23 cellular contexts compared by ENCODE assay signal in the genomic region with DNA sequence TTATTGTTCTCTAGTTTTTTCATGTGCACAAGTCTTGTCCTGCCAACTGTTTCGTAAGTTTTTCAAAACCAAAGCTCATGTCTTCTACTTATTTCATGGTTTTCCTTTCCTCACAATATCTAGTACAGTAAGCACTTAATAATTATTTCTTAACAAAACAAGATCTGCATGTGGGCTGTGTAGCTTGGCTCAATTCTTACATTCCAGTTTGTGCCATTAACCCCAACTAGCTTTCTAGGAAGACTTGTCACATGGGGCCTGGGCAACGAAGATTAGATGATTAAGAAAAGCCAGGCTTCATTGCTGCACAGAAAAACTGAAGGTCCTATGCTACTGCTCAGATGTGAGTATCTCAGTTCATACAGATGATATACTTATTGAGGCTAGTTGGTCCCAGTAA.
DNase-seq lines count a peak whose midpoint lies in the region; ATAC-seq, FAIRE-seq and TF ChIP-seq lines count a peak whose summit lies in the region.
"Had no signal": no experiment of that assay in that cellular context is flagged by ENCODE, and none has a peak within 500 bp of the region (broad histone marks: within the 10 kb centered on the region; RNA-seq: fewer than 3 reads in every experiment).

No MANE protein-coding gene starts in this region.

- no peaks in the 10 kb centered on the region for H3K27me3 ChIP-seq in small intestine (ENCODE audit: control insufficient read depth in 2 of 2, insufficient read depth in 2 of 2, low read length in 2 of 2)
- H3K27me3 ChIP-seq: gastrocnemius medialis, spleen, transverse colon had no signal

- no peak for TF ChIP-seq CTCF in RWPE1 (conservative IDR thresholded peaks at IDR 0.05; ENCODE audit: low read depth)

- H3K4me1 ChIP-seq in small intestine (ENCODE audit: control insufficient read depth in 2 of 2, insufficient read depth in 1 of 2, low read depth in 1 of 2, low read length in 1 of 2), result no peaks in the 10 kb centered on the region
- H3K4me1 ChIP-seq: gastrocnemius medialis, spleen, transverse colon had no signal

- POLR2A ChIA-PET in RWPE1 (lab: Yijun Ruan, JAX; ENCODE audit: low non-redundant PET), result no interaction called here

- no peak overlapping the region for H3K4me3 ChIP-seq in small intestine (ENCODE audit: low read depth in 1 of 2, low read length in 2 of 2)
- H3K4me3 ChIP-seq: gastrocnemius medialis, spleen, transverse colon had no signal

- 37 to 47% (median 41%) methylated on average over 2 of the region's 2 CpGs for WGBS in small intestine, 3 donors

- H3K27ac ChIP-seq in RWPE1, result no peak overlapping the region
- H3K27ac ChIP-seq in epithelial cell of prostate, result peak overlapping the region; percentile 10
- no peak overlapping the region for H3K27ac ChIP-seq in small intestine (ENCODE audit: low read depth in 1 of 2, low read length in 1 of 2)
- H3K27ac ChIP-seq: gastrocnemius medialis, spleen, transverse colon had no signal

- peak; percentile 0 for DNase-seq in RWPE1 (ENCODE audit: low spot score)
- peak; percentile 12 for DNase-seq in epithelial cell of prostate (ENCODE audit: low read depth, low spot score)
- DNase-seq in kidney glomerular epithelial cell (lab: John Stamatoyannopoulos, UW), result peak; percentile 14
- no peak for DNase-seq in left lobe of liver (ENCODE audit: low spot score)
- no peak for DNase-seq in superior temporal gyrus (ENCODE audit: extremely low spot score)
- DNase-seq in small intestine, result no peak
- DNase-seq in NCI-H526 treated with DMSO at 0.1 percent for 48 hours (lab: John Stamatoyannopoulos, UW), result no peak
- DNase-seq: activated CD8-positive, alpha-beta memory T cell treated with anti-CD3 and anti-CD28 coated beads for 24 hours; activated naive CD4-positive, alpha-beta T cell treated with anti-CD3 and anti-CD28 coated beads for 36 hours; activated T-cell treated with anti-CD3 and anti-CD28 coated beads, Interleukin-2, amount 50 U/mL, for 4 hours; anterior cingulate cortex; COR-L47; DND-41; endodermal cell; gastrocnemius medialis; left cardiac atrium; NCI-H146; NCI-H69; spleen; stimulated activated CD4-positive, alpha-beta T cell treated with anti-CD3 and anti-CD28 coated beads, Interleukin-4, amount 100 ng/mL, for 24 hours; transverse colon had no signal

- CTCF ChIA-PET in RWPE1 (lab: Yijun Ruan, JAX), result no interaction called here

- no peaks in the 10 kb centered on the region for H3K36me3 ChIP-seq in small intestine (ENCODE audit: control insufficient read depth in 2 of 2, insufficient read depth in 2 of 2, low read length in 2 of 2)
- H3K36me3 ChIP-seq: gastrocnemius medialis, spleen, transverse colon had no signal

- ATAC-seq in left lobe of liver, result no peak
- ATAC-seq: activated CD4-positive, CD25-positive, alpha-beta regulatory T cell treated with anti-CD3 and anti-CD28 coated beads, Interleukin-2, amount 50 U/mL, for 24 hours; activated T-cell treated with anti-CD3 and anti-CD28 coated beads, Interleukin-2, amount 50 U/mL, for 4 hours; gastrocnemius medialis; HepG2; left cardiac atrium had no signal

- FAIRE-seq in small intestine (lab: Jason Lieb, UNC), result no peak
- FAIRE-seq: HepG2 had no signal

- H3K9me3 ChIP-seq in small intestine (ENCODE audit: control insufficient read depth, low read depth), result no peaks in the 10 kb centered on the region
- H3K9me3 ChIP-seq: gastrocnemius medialis, transverse colon had no signal

Comparison
In these comparisons a context has a peak if more than half of its experiments do, and no peak if none do; other contexts are left out.
1. DNase-seq: peak in RWPE1 (single experiment), epithelial cell of prostate (single experiment) and kidney glomerular epithelial cell (single experiment); none in left lobe of liver (single experiment), superior temporal gyrus (single experiment), small intestine (single experiment) and NCI-H526 treated with DMSO at 0.1 percent for 48 hours (single experiment).